In the genomic region with DNA sequence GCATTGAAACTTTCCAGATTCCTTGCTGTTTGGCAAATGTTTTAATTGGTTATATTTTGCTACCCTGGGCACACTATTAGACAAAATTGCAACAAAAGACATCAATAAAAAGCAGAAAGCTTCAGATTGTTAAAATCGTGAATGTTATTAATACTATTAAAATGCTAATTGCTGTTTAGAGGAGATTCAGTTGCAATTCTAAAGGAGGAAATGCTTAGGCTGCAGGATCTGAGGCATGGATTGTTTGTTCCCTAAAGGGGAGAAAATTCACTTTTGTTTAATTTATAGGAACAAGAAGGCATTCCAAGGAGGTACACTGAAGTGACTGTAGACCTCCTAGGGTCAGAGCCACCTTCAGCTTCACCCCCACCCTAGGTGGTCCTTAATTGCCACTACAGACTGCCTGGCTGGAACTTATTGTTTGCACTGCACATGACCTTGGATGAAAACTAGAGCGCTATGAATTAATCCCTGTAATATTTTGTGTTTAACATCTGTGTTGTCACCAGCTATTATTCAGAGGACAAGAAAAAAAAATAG, we compare ENCODE assay signal across 1 cellular context.
TF ChIP-seq lines count a peak whose summit lies in the region.

No MANE protein-coding gene starts in this region.

TF ChIP-seq in IMR-90, 13 proteins besides CTCF, POLR2A, EP300 and RAD21:
- no peak for TF ChIP-seq MAZ (IDR thresholded peaks at IDR 0.05; ENCODE audit: borderline replicate concordance, low read depth, low read length)
- TF ChIP-seq SMC3 (IDR thresholded peaks at IDR 0.05; ENCODE audit: low read depth, low read length): no peak
- no peak for TF ChIP-seq RFX5 (IDR thresholded peaks at IDR 0.05; ENCODE audit: low read depth, low read length)
- TF ChIP-seq CEBPB (IDR thresholded peaks at IDR 0.05; ENCODE audit: low read depth, low read length): no peak
- TF ChIP-seq, protein P1, sequence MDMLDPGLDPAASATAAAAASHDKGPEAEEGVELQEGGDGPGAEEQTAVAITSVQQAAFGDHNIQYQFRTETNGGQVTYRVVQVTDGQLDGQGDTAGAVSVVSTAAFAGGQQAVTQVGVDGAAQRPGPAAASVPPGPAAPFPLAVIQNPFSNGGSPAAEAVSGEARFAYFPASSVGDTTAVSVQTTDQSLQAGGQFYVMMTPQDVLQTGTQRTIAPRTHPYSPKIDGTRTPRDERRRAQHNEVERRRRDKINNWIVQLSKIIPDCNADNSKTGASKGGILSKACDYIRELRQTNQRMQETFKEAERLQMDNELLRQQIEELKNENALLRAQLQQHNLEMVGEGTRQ (IDR thresholded peaks at IDR 0.05; ENCODE audit: low read depth, low read length): no peak
- TF ChIP-seq MAFK (IDR thresholded peaks at IDR 0.05; ENCODE audit: low read depth, low read length): no peak
- no peak for TF ChIP-seq FOS (IDR thresholded peaks at IDR 0.05; ENCODE audit: low read depth, low read length)
- no peak for TF ChIP-seq CHD1 (IDR thresholded peaks at IDR 0.05; ENCODE audit: low read depth, low read length)
- no peak for TF ChIP-seq NFE2L2 (IDR thresholded peaks at IDR 0.05; ENCODE audit: low read depth, low read length)
- TF ChIP-seq, protein P2, sequence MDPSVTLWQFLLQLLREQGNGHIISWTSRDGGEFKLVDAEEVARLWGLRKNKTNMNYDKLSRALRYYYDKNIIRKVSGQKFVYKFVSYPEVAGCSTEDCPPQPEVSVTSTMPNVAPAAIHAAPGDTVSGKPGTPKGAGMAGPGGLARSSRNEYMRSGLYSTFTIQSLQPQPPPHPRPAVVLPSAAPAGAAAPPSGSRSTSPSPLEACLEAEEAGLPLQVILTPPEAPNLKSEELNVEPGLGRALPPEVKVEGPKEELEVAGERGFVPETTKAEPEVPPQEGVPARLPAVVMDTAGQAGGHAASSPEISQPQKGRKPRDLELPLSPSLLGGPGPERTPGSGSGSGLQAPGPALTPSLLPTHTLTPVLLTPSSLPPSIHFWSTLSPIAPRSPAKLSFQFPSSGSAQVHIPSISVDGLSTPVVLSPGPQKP (IDR thresholded peaks at IDR 0.05; ENCODE audit: borderline replicate concordance, low read depth, low read length): no peak
- TF ChIP-seq MXI1 (IDR thresholded peaks at IDR 0.05; ENCODE audit: borderline replicate concordance, low read depth, low read length): no peak
- no peak for TF ChIP-seq RCOR1 (IDR thresholded peaks at IDR 0.05; ENCODE audit: insufficient replicate concordance, low read length)
- TF ChIP-seq BHLHE40 (IDR thresholded peaks at IDR 0.05; ENCODE audit: low read depth, low read length): no peak
